Comparison of ENCODE assay signal across 17 cellular contexts in genomic region chr13:75787249-75787940, GRCh38.
A peak's percentile ranks its signal among the peaks of the same experiment; 100 is the strongest.
DNase-seq lines count a peak whose midpoint lies in the region; ATAC-seq lines count a peak whose summit lies in the region.
"Had no signal": no experiment of that assay in that cellular context is flagged by ENCODE, and none has a peak within 500 bp of the region (broad histone marks: within the 10 kb centered on the region; RNA-seq: fewer than 3 reads in every experiment).

No MANE protein-coding gene starts in this region.

- peaks cover 5% of the 10 kb centered on the region; the same call in 1 of the 2 replicates for H3K36me3 ChIP-seq in SJCRH30
- H3K36me3 ChIP-seq: Peyer's patch, uterus had no signal

- H3K4me1 Mint-ChIP-seq in immature natural killer cell, result no peaks in the 10 kb centered on the region

- no peak overlapping the region for H3K4me3 Mint-ChIP-seq in immature natural killer cell
- H3K4me3 Mint-ChIP-seq: activated T-cell treated with anti-CD3 and anti-CD28 coated beads, Interleukin-2, amount 50 U/mL, for 72 hours; nephron; T-helper 2 cell treated with Interferon-gamma antibody and Interleukin-4, amounts not matched to agents 5 μg/mL and 100 μg/mL, for 36 hours had no signal

- H3K4me1 ChIP-seq in SJCRH30, result peaks cover 26% of the 10 kb centered on the region
- H3K4me1 ChIP-seq: uterus had no signal

- H3K36me3 Mint-ChIP-seq in immature natural killer cell, result peaks cover 0 to 4% (median 2%) of the 10 kb centered on the region in 3 donors

- DNase-seq in EL, result peak; percentile 64
- DNase-seq in SJCRH30, result peak; percentile 11 to 35
- peak; percentile 43 for DNase-seq in fibroblast of peridontal ligament (ENCODE audit: extremely low read depth)
- peak; percentile 46 for DNase-seq in non-pigmented ciliary epithelial cell (ENCODE audit: low read depth)
- no peak for DNase-seq in activated effector memory CD4-positive, alpha-beta T cell treated with anti-CD3 and anti-CD28 coated beads, Interleukin-2, amount 50 U/mL, for 16 hours
- DNase-seq in NCI-H1436 treated with DMSO at 0.1 percent for 48 hours (lab: John Stamatoyannopoulos, UW), result no peak
- no peak for DNase-seq in immature natural killer cell
- DNase-seq: activated T-cell treated with anti-CD3 and anti-CD28 coated beads, Interleukin-2, amount 50 U/mL, for 72 hours; effector memory CD4-positive, alpha-beta T cell; NCI-H146; NCI-H526 treated with DMSO at 0.1 percent for 48 hours; Peyer's patch; stimulated activated naive CD4-positive, alpha-beta T cell treated with Interleukin-2 at 50 U/mL for 16 hours; uterus had no signal

- no peaks in the 10 kb centered on the region for H3K9me3 ChIP-seq in SJCRH30 (replicated peaks)
- H3K9me3 ChIP-seq: Peyer's patch had no signal

- H3K27me3 ChIP-seq in SJCRH30, result no peaks in the 10 kb centered on the region
- H3K27me3 ChIP-seq: Peyer's patch, uterus had no signal

- H3K27me3 Mint-ChIP-seq in immature natural killer cell (ENCODE audit: low read depth in 3 of 3), result peaks cover 0 to 2% (median 1%) of the 10 kb centered on the region in 3 donors

- H3K4me3 ChIP-seq in SJCRH30, result no peak overlapping the region
- H3K4me3 ChIP-seq: Peyer's patch, uterus had no signal

- H3K9me3 Mint-ChIP-seq in immature natural killer cell, result peaks cover 0 to 5% (median 2%) of the 10 kb centered on the region in 6 donors

- peak overlapping the region; percentile 85 for H3K27ac ChIP-seq in SJCRH30
- H3K27ac ChIP-seq: Peyer's patch, uterus had no signal

- no peak for ATAC-seq in GM19455 (IDR thresholded peaks at IDR 0.05; ENCODE audit: unreplicated experiment)
- ATAC-seq: activated T-cell treated with anti-CD3 and anti-CD28 coated beads, Interleukin-2, amount 50 U/mL, for 72 hours had no signal

- H3K27ac Mint-ChIP-seq in immature natural killer cell, result no peak overlapping the region
- H3K27ac Mint-ChIP-seq: activated T-cell treated with anti-CD3 and anti-CD28 coated beads, Interleukin-2, amount 50 U/mL, for 72 hours; nephron; T-helper 2 cell treated with Interferon-gamma antibody and Interleukin-4, amounts not matched to agents 5 μg/mL and 100 μg/mL, for 36 hours had no signal

Comparison
In these comparisons a context has a peak if more than half of its experiments do, and no peak if none do; other contexts are left out.
1. DNase-seq: peak in EL (single experiment), SJCRH30 (2 of 2), fibroblast of peridontal ligament (single experiment) and non-pigmented ciliary epithelial cell (single experiment); none in activated effector memory CD4-positive, alpha-beta T cell treated with anti-CD3 and anti-CD28 coated beads, Interleukin-2, amount 50 U/mL, for 16 hours (single experiment), NCI-H1436 treated with DMSO at 0.1 percent for 48 hours (single experiment) and immature natural killer cell (0 of 3).